In genomic region chr11:72216638-72217037, GRCh38 we compare ENCODE assay signal across 19 cellular contexts. TPM values are rescaled to one million over a fixed set of nuclear protein-coding genes. Genes with fewer than 3 reads are reported as not detected.
DNase-seq lines count a peak whose midpoint lies in the region; ATAC-seq, FAIRE-seq and TF ChIP-seq lines count a peak whose summit lies in the region.
"Had no signal": no experiment of that assay in that cellular context is flagged by ENCODE, and none has a peak within 500 bp of the region (broad histone marks: within the 10 kb centered on the region; RNA-seq: fewer than 3 reads in every experiment).

TSS of gene FOLR2 (plus strand) at chr11:72216794. CDS start at chr11:72218585, 1,791 bp downstream.

- H3K27me3 ChIP-seq in spleen (replicated peaks in 1 of 7) = peaks cover 0 to 6% (median 0%) of the 10 kb centered on the region in 7 donors
- H3K27me3 ChIP-seq: colonic mucosa had no signal

- no peak within 1 kb of the TSS for H3K27ac ChIP-seq in kidney (ENCODE audit: low read depth in 2 of 2, low read length in 2 of 2)
- peak within 1 kb of the TSS in 4 of 8 donors; percentile 28 to 66 (median 64) for H3K27ac ChIP-seq in spleen
- H3K27ac ChIP-seq: colonic mucosa, prostate gland had no signal

- peaks cover 14 to 17% of the 10 kb centered on the region in 2 donors for H3K27me3 Mint-ChIP-seq in natural killer cell (ENCODE audit: low read depth in 2 of 2)
- H3K27me3 Mint-ChIP-seq in natural killer cell treated with Interleukin-12 subunit alpha and Interleukin-12 subunit beta and Interleukin-15 and Interleukin-18, amount 100 ng/mL, for 72 hours = peaks cover 8 to 16% of the 10 kb centered on the region in 2 donors

- WGBS in spleen, 5 donors = 57 to 77% (median 68%) methylated on average over 6 of the region's 6 CpGs
- WGBS in lower leg skin, 2 donors = 72 to 80% methylated on average over 6 of the region's 6 CpGs

- no peaks in the 10 kb centered on the region for H3K36me3 ChIP-seq in kidney (ENCODE audit: control insufficient read depth in 1 of 2, insufficient read depth in 2 of 2, low read length in 2 of 2)
- H3K36me3 ChIP-seq in spleen = no peaks in the 10 kb centered on the region
- H3K36me3 ChIP-seq: colonic mucosa, prostate gland had no signal

- H3K4me3 ChIP-seq in kidney (ENCODE audit: low read length in 2 of 2) = no peak within 1 kb of the TSS
- H3K4me3 ChIP-seq in spleen = peak within 1 kb of the TSS in 1 of 8 donors; percentile 11
- no peak within 1 kb of the TSS for H3K4me3 ChIP-seq in lower leg skin (ENCODE audit: low read depth, poor library complexity, severe bottlenecking)
- H3K4me3 ChIP-seq: colonic mucosa, prostate gland had no signal

- H3K4me3 Mint-ChIP-seq in natural killer cell = peak within 1 kb of the TSS; percentile 38
- H3K4me3 Mint-ChIP-seq in natural killer cell treated with Interleukin-12 subunit alpha and Interleukin-12 subunit beta and Interleukin-15 and Interleukin-18, amount 100 ng/mL, for 72 hours = no peak within 1 kb of the TSS
- H3K4me3 Mint-ChIP-seq: activated CD4-positive, alpha-beta memory T cell treated with anti-CD3 and anti-CD28 coated beads for 36 hours; activated T-helper 1 cell treated with anti-CD3 and anti-CD28 coated beads, Interleukin-12 subunit alpha, Interleukin-12 subunit beta, Interleukin-2, Interleukin-4 antibody, amounts not matched to agents 30 ng/mL and 10 ng/mL and 1 ng/mL, durations not matched to agents 14 hours and 24 hours and 36 hours had no signal

- intact Hi-C loops in natural killer cell (cut with micrococcal nuclease) (no loop called here), kidney (cut with DNase I) (no loop called here), spleen (cut with DNase I; ENCODE audit: low total_unique reads) (no loop called here), lower leg skin (cut with DNase I; ENCODE audit: low total_unique reads) (no loop called here)

- peaks cover 7 to 17% of the 10 kb centered on the region in 2 donors for H3K4me1 Mint-ChIP-seq in natural killer cell
- peaks cover 11 to 15% of the 10 kb centered on the region in 2 donors for H3K4me1 Mint-ChIP-seq in natural killer cell treated with Interleukin-12 subunit alpha and Interleukin-12 subunit beta and Interleukin-15 and Interleukin-18, amount 100 ng/mL, for 72 hours (ENCODE audit: low read depth in 2 of 2)

- no peaks in the 10 kb centered on the region for H3K36me3 Mint-ChIP-seq in natural killer cell
- H3K36me3 Mint-ChIP-seq in natural killer cell treated with Interleukin-12 subunit alpha and Interleukin-12 subunit beta and Interleukin-15 and Interleukin-18, amount 100 ng/mL, for 72 hours = no peaks in the 10 kb centered on the region
- H3K36me3 Mint-ChIP-seq: activated CD4-positive, alpha-beta memory T cell treated with anti-CD3 and anti-CD28 coated beads for 36 hours had no signal

- no peak within 1 kb of the TSS for H3K27ac Mint-ChIP-seq in natural killer cell
- no peak within 1 kb of the TSS for H3K27ac Mint-ChIP-seq in natural killer cell treated with Interleukin-12 subunit alpha and Interleukin-12 subunit beta and Interleukin-15 and Interleukin-18, amount 100 ng/mL, for 72 hours
- H3K27ac Mint-ChIP-seq: activated CD4-positive, alpha-beta memory T cell treated with anti-CD3 and anti-CD28 coated beads for 36 hours; activated T-helper 1 cell treated with anti-CD3 and anti-CD28 coated beads, Interleukin-12 subunit alpha, Interleukin-12 subunit beta, Interleukin-2, Interleukin-4 antibody, amounts not matched to agents 30 ng/mL and 10 ng/mL and 1 ng/mL, durations not matched to agents 14 hours and 24 hours and 36 hours had no signal

- ATAC-seq in natural killer cell (no peak), HG03196 (IDR thresholded peaks at IDR 0.05; ENCODE audit: unreplicated experiment) (no peak), HG03457 (IDR thresholded peaks at IDR 0.05; ENCODE audit: unreplicated experiment) (no peak), GM21526 (IDR thresholded peaks at IDR 0.05; ENCODE audit: low FRiP score, unreplicated experiment) (no peak)
- ATAC-seq in natural killer cell treated with Interleukin-12 subunit alpha and Interleukin-12 subunit beta and Interleukin-15 and Interleukin-18, amount 100 ng/mL, for 72 hours = no peak

- TF ChIP-seq POLR2A in spleen (IDR thresholded peaks at IDR 0.05) (no peak), lower leg skin (IDR thresholded peaks at IDR 0.05) (no peak)

- no peak within 1 kb of the TSS for H3K9ac ChIP-seq in kidney (ENCODE audit: low read length in 2 of 2)

- H3K4me1 ChIP-seq in kidney (ENCODE audit: control insufficient read depth in 1 of 2, insufficient read depth in 1 of 2, low read depth in 1 of 2, low read length in 2 of 2) (peaks cover 0 to 2% of the 10 kb centered on the region in 2 donors), spleen (peaks cover 0 to 35% (median 17%) of the 10 kb centered on the region in 6 donors)
- H3K4me1 ChIP-seq: colonic mucosa, prostate gland had no signal

- no peak for DNase-seq in natural killer cell
- DNase-seq in natural killer cell treated with Interleukin-12 subunit alpha and Interleukin-12 subunit beta and Interleukin-15 and Interleukin-18, amount 100 ng/mL, for 72 hours (ENCODE audit: low spot score) = no peak
- DNase-seq in kidney = no peak
- no peak for DNase-seq in spleen
- no peak for DNase-seq in lower leg skin (ENCODE audit: low spot score in 2 of 2)
- DNase-seq: ACHN; activated CD4-positive, alpha-beta memory T cell treated with anti-CD3 and anti-CD28 coated beads for 36 hours; colonic mucosa; erythroblast had no signal

- H3K9me3 Mint-ChIP-seq in natural killer cell = no peaks in the 10 kb centered on the region
- no peaks in the 10 kb centered on the region for H3K9me3 Mint-ChIP-seq in natural killer cell treated with Interleukin-12 subunit alpha and Interleukin-12 subunit beta and Interleukin-15 and Interleukin-18, amount 100 ng/mL, for 72 hours
- H3K9me3 Mint-ChIP-seq: activated CD4-positive, alpha-beta memory T cell treated with anti-CD3 and anti-CD28 coated beads for 36 hours; activated T-helper 1 cell treated with anti-CD3 and anti-CD28 coated beads, Interleukin-12 subunit alpha, Interleukin-12 subunit beta, Interleukin-2, Interleukin-4 antibody, amounts not matched to agents 30 ng/mL and 10 ng/mL and 1 ng/mL, durations not matched to agents 14 hours and 24 hours and 36 hours had no signal

- no peaks in the 10 kb centered on the region for H3K9me3 ChIP-seq in kidney (ENCODE audit: control insufficient read depth in 1 of 2, low read length in 2 of 2)
- H3K9me3 ChIP-seq in spleen = no peaks in the 10 kb centered on the region
- H3K9me3 ChIP-seq: colonic mucosa, prostate gland had no signal

- no peak for FAIRE-seq in kidney (lab: Jason Lieb, UNC)
- FAIRE-seq: GM12891, H1, keratinocyte, RCC 7860 had no signal

- TF ChIP-seq CTCF in natural killer cell (IDR thresholded peaks at IDR 0.05) (no peak), kidney (IDR thresholded peaks at IDR 0.05; ENCODE audit: borderline replicate concordance, extremely low read depth, insufficient read depth) (no peak), spleen (IDR thresholded peaks at IDR 0.05 in 8 of 11, conservative IDR thresholded peaks at IDR 0.05 in 3 of 11) (no peak), lower leg skin (IDR thresholded peaks at IDR 0.05) (no peak)

RNA-seq across cellular contexts. Expression of gene FOLR2, which starts in this region (rescaled TPM):
- not detected for total RNA-seq in natural killer cell
- total RNA-seq in natural killer cell treated with Interleukin-12 subunit alpha and Interleukin-12 subunit beta and Interleukin-15 and Interleukin-18, amount 100 ng/mL, for 72 hours = not detected
- 31.9 TPM for total RNA-seq in kidney
- 16.8 TPM for polyA plus RNA-seq in kidney (ENCODE audit: insufficient read depth, low read depth, low replicate concordance)
- 10 to 100 TPM; 18.9 to 62.3 (median 23.1) TPM for total RNA-seq in spleen
- polyA plus RNA-seq in spleen = 10 to 100 TPM; 16.1 to 26.6 (median 20.7) TPM
- 10 to 100 TPM in 1 of 4 donors, 1 to 10 TPM in 3; 6.6 to 12.5 (median 7.7) TPM for total RNA-seq in lower leg skin
- total RNA-seq: activated CD4-positive, alpha-beta memory T cell treated with anti-CD3 and anti-CD28 coated beads for 36 hours; activated T-helper 1 cell treated with anti-CD3 and anti-CD28 coated beads, Interleukin-12 subunit alpha, Interleukin-12 subunit beta, Interleukin-2, Interleukin-4 antibody, amounts not matched to agents 30 ng/mL and 10 ng/mL and 1 ng/mL, durations not matched to agents 14 hours and 24 hours and 36 hours; G401; H1 had no signal
- polyA plus RNA-seq: H1, keratinocyte had no signal

Comparison
In these comparisons a context has a peak if more than half of its experiments do, and no peak if none do; other contexts are left out.
1. RNA of gene FOLR2 (total RNA-seq): 31.9 TPM in kidney (single experiment), 18.9 to 62.3 TPM in spleen and 6.6 to 12.5 TPM in lower leg skin; not detected in natural killer cell and not detected in natural killer cell treated with Interleukin-12 subunit alpha and Interleukin-12 subunit beta and Interleukin-15 and Interleukin-18, amount 100 ng/mL, for 72 hours; every median in the first group is over 4 times any median in the second.